31 cellular contexts compared by ENCODE assay signal in the genomic region with DNA sequence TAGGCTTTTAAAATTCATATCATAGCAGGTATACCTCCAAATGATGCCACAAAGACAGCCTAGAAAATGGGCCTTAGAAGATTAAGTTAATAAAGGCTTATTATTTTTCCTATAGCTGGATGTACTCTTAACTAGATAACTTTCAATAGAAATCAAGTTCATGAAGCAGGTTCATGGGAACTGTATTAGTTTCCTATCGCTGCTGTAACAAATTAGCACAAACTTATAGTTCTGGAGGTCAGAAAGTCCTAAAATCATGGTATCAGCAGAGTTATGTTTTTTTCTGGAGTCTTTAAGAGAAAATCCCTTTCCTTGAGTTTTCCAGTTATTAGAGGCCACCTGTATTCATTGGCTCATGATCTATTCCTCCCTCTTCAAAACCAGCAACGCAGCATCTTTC.
DNase-seq lines count a peak whose midpoint lies in the region; ATAC-seq, FAIRE-seq and TF ChIP-seq lines count a peak whose summit lies in the region.
"Had no signal": no experiment of that assay in that cellular context is flagged by ENCODE, and none has a peak within 500 bp of the region (broad histone marks: within the 10 kb centered on the region; RNA-seq: fewer than 3 reads in every experiment).

No MANE protein-coding gene starts in this region.

- H3K4me1 ChIP-seq in HepG2 (ENCODE audit: insufficient read depth, low read length) (peaks cover 10% of the 10 kb centered on the region), right lobe of liver (peaks cover 0 to 9% (median 4%) of the 10 kb centered on the region in 4 donors)
- H3K4me1 ChIP-seq: Caco-2 had no signal

- no peak for ATAC-seq in HepG2
- no peak for ATAC-seq in right lobe of liver
- ATAC-seq: A549; CD8-positive, alpha-beta T cell had no signal

- no peak for TF ChIP-seq RAD21 in HepG2 (CRISPR knock-in tag; IDR thresholded peaks at IDR 0.05)

- no peak overlapping the region for H3K27ac ChIP-seq in HepG2 (ENCODE audit: extremely low read length, insufficient read depth, low read length)
- H3K27ac ChIP-seq in right lobe of liver = no peak overlapping the region
- H3K27ac ChIP-seq: 22Rv1; A549; BLaER1; BLaER1 treated with 17β-estradiol and CSF1 and Interleukin-3, amounts not matched to agents 10 nM and 100 nM; C4-2B had no signal

- no peak overlapping the region for H3K9ac ChIP-seq in HepG2 (ENCODE audit: insufficient read depth, low read depth, low read length)
- H3K9ac ChIP-seq: BLaER1; BLaER1 treated with 17β-estradiol and CSF1 and Interleukin-3, amounts not matched to agents 10 nM and 100 nM had no signal

- H3K36me3 ChIP-seq in HepG2 (replicated peaks in 1 of 2; ENCODE audit: control insufficient read depth in 1 of 2, insufficient read depth in 2 of 2, low read length in 2 of 2) = no peaks in the 10 kb centered on the region
- no peaks in the 10 kb centered on the region for H3K36me3 ChIP-seq in right lobe of liver
- H3K36me3 ChIP-seq: BE2C; BLaER1; BLaER1 treated with 17β-estradiol and CSF1 and Interleukin-3, amounts not matched to agents 10 nM and 100 nM had no signal

- intact Hi-C loops in HepG2 (cut with micrococcal nuclease; ENCODE audit: unreplicated experiment) = no loop called here
- intact Hi-C loops in right lobe of liver (cut with DNase I) = no loop called here

- no peak for TF ChIP-seq POLR2A in HepG2 (IDR thresholded peaks at IDR 0.05; ENCODE audit: insufficient read depth in 1 of 2, low read depth in 2 of 2, low read length in 2 of 2)
- no peak for TF ChIP-seq POLR2A in right lobe of liver (IDR thresholded peaks at IDR 0.05)

- POLR2A ChIA-PET in HepG2 (lab: Yijun Ruan, JAX) = no interaction called here

- H3K9me3 ChIP-seq in HepG2 (ENCODE audit: low read length) = no peaks in the 10 kb centered on the region
- H3K9me3 ChIP-seq in right lobe of liver = no peaks in the 10 kb centered on the region
- H3K9me3 ChIP-seq: A549, BE2C, BLaER1, Caco-2 had no signal

- no peak for FAIRE-seq in HepG2 (lab: Jason Lieb, UNC)
- FAIRE-seq in islet of Langerhans (lab: Jason Lieb, UNC) = peak; percentile 9
- FAIRE-seq: A204.1, A549, D721Med had no signal

- no peaks in the 10 kb centered on the region for H3K79me2 ChIP-seq in HepG2 (ENCODE audit: insufficient read depth, low read length)

- no TSS peak for BruUV-seq in HepG2 (replicated peaks; lab: Mats Ljungman, UMichigan)

- H2AFZ ChIP-seq in HepG2 (ENCODE audit: low read length) = no peak overlapping the region

- H3K27me3 ChIP-seq in HepG2 (ENCODE audit: control insufficient read depth in 1 of 2, insufficient read depth in 2 of 2, low read length in 2 of 2) = no peaks in the 10 kb centered on the region
- no peaks in the 10 kb centered on the region for H3K27me3 ChIP-seq in right lobe of liver
- H3K27me3 ChIP-seq: BE2C; BLaER1; BLaER1 treated with 17β-estradiol and CSF1 and Interleukin-3, amounts not matched to agents 10 nM and 100 nM had no signal

- CTCF ChIA-PET in HepG2 (lab: Yijun Ruan, JAX; ENCODE audit: low intra/inter-chr PET ratio, low total read pairs) = no interaction called here

- H3K4me3 ChIP-seq in HepG2 (replicated peaks in 1 of 3; ENCODE audit: insufficient read depth in 1 of 3, low read depth in 2 of 3, low read length in 3 of 3) = no peak overlapping the region
- no peak overlapping the region for H3K4me3 ChIP-seq in right lobe of liver
- H3K4me3 ChIP-seq: A549; BLaER1; BLaER1 treated with 17β-estradiol and CSF1 and Interleukin-3, amounts not matched to agents 10 nM and 100 nM had no signal

- in situ Hi-C loops in HepG2 (cut with HindIII; ENCODE audit: extremely low pct_ligation_motif_present, low pct_unique_long_range_greater_than_20kb) = no loop called here

- no peak for TF ChIP-seq EP300 in HepG2 (IDR thresholded peaks at IDR 0.05; ENCODE audit: low read depth in 2 of 2, low read length in 2 of 2)
- no peak for TF ChIP-seq EP300 in HepG2 (CRISPR knock-in tag; IDR thresholded peaks at IDR 0.05; ENCODE audit: borderline replicate concordance)

- H4K20me1 ChIP-seq in HepG2 (ENCODE audit: insufficient read depth, low read length) = no peaks in the 10 kb centered on the region
- H4K20me1 ChIP-seq: BLaER1; BLaER1 treated with 17β-estradiol and CSF1 and Interleukin-3, amounts not matched to agents 10 nM and 100 nM had no signal

- WGBS in HepG2 (ENCODE audit: low lambda C conversion rate) = 99% methylated on average over 2 of the region's 2 CpGs
- WGBS in right lobe of liver (ENCODE audit: insufficient coverage, low coverage, low lambda C conversion rate, missing lambda C conversion rate) = 100% methylated on average over 2 of the region's 2 CpGs

- H3K4me2 ChIP-seq in HepG2 (ENCODE audit: low read depth, low read length) = no peak overlapping the region
- H3K4me2 ChIP-seq: A549; BLaER1; BLaER1 treated with 17β-estradiol and CSF1 and Interleukin-3, amounts not matched to agents 10 nM and 100 nM had no signal

- DNase-seq in HepG2 (ENCODE audit: low spot score) (no peak), right lobe of liver (no peak), midbrain (lab: John Stamatoyannopoulos, UW) (no peak)
- DNase-seq: 8988T; ACHN; AML-193; BE2C; C1 segment of cervical spinal cord; Caco-2; Calu3; CD4-positive, alpha-beta memory T cell; CD4-positive, alpha-beta T cell; CD4-positive, CD25-positive, alpha-beta regulatory T cell; CD8-positive, alpha-beta memory T cell; CD8-positive, alpha-beta T cell; COR-L47; DMS 273 treated with DMSO at 0.1 percent for 48 hours; DMS153; DMS53; DMS79; DMS79 treated with DMSO at 0.1 percent for 48 hours; DND-41; EL had no signal

- TF ChIP-seq CTCF in HepG2 (CRISPR knock-in tag; IDR thresholded peaks at IDR 0.05) (no peak), right lobe of liver (IDR thresholded peaks at IDR 0.05) (no peak)

TF ChIP-seq in HepG2, 621 proteins besides CTCF, POLR2A, EP300 and RAD21:
- TF ChIP-seq KDM4B (CRISPR knock-in tag; IDR thresholded peaks at IDR 0.05) (no peak), ZNF12 (CRISPR knock-in tag; IDR thresholded peaks at IDR 0.05) (peak; percentile 95), NFATC3 (CRISPR knock-in tag; IDR thresholded peaks at IDR 0.05) (no peak), ZNF605 (CRISPR knock-in tag; IDR thresholded peaks at IDR 0.05) (no peak)
